In the genomic region with DNA sequence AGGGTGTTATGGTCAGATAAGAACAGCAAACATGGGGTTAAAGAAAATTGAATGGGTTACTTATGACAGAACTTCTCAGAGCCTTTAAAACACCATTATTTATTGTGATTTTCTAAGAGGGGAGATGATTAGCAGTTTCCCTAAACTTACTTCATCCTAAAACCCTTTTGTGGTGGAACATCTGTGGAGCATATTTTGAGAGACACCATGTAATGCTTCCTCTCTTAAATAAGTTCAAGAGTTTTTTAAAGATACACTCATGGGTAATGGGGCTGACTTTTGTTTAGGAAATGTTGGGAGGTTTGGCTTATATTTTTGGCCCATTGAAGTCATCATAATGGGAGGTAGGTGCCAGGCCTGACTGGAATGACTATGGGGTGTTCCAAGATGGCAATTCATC, we compare ENCODE assay signal across 15 cellular contexts. TPM values are rescaled to one million over a fixed set of nuclear protein-coding genes. Genes with fewer than 3 reads are reported as not detected.
DNase-seq lines count a peak whose midpoint lies in the region; ATAC-seq and TF ChIP-seq lines count a peak whose summit lies in the region.
"Had no signal": no experiment of that assay in that cellular context is flagged by ENCODE, and none has a peak within 500 bp of the region (broad histone marks: within the 10 kb centered on the region; RNA-seq: fewer than 3 reads in every experiment).

No MANE protein-coding gene starts in this region.

- CTCF ChIA-PET in CD8-positive, alpha-beta memory T cell (lab: Charles Lee), result no interaction called here

- H3K27me3 ChIP-seq in CD8-positive, alpha-beta memory T cell (ENCODE audit: insufficient read depth, low read length, poor library complexity, severe bottlenecking), result no peaks in the 10 kb centered on the region
- no peaks in the 10 kb centered on the region for H3K27me3 ChIP-seq in breast epithelium

- no peak overlapping the region for H3K27ac ChIP-seq in CD8-positive, alpha-beta memory T cell (ENCODE audit: low read depth, low read length)
- peak overlapping the region; percentile 76 to 85 for H3K27ac ChIP-seq in breast epithelium

- intact Hi-C loops in breast epithelium (cut with DNase I; ENCODE audit: low total_unique reads), result no loop called here

- no peak for DNase-seq in CD8-positive, alpha-beta memory T cell
- DNase-seq in NAMALWA (ENCODE audit: low spot score) (peak; percentile 62), breast epithelium (ENCODE audit: low spot score in 2 of 2) (no peak), NCI-H1048 (lab: John Stamatoyannopoulos, UW) (no peak)
- DNase-seq in activated CD8-positive, alpha-beta memory T cell treated with anti-CD3 and anti-CD28 coated beads, Interleukin-2, amount 50 U/mL, for 4 hours, result no peak
- DNase-seq: activated gamma-delta T cell, DMS 273 treated with DMSO at 0.1 percent for 48 hours, GOT3, mesenchymal stem cell, NCI-H1092 treated with DMSO at 0.1 percent for 48 hours, NCI-H446 treated with DMSO at 0.1 percent for 48 hours, RPMI8226 had no signal

- H3K4me1 ChIP-seq in CD8-positive, alpha-beta memory T cell (ENCODE audit: insufficient read depth, low read length), result peaks cover 99% of the 10 kb centered on the region
- peaks cover 8 to 32% of the 10 kb centered on the region in 2 donors for H3K4me1 ChIP-seq in breast epithelium

- H3K27me3 Mint-ChIP-seq in CD8-positive, alpha-beta memory T cell, result no peaks in the 10 kb centered on the region
- H3K27me3 Mint-ChIP-seq in nephron (ENCODE audit: low read depth), result no peaks in the 10 kb centered on the region

- no peak for TF ChIP-seq POLR2A in breast epithelium (IDR thresholded peaks at IDR 0.05)

- H3K27ac Mint-ChIP-seq in CD8-positive, alpha-beta memory T cell, result peak overlapping the region; percentile 97 to 100 (median 98)
- H3K27ac Mint-ChIP-seq in nephron, result peak overlapping the region; percentile 59 to 97 (median 70)

- H3K36me3 Mint-ChIP-seq in CD8-positive, alpha-beta memory T cell, result peaks cover 0 to 2% (median 0%) of the 10 kb centered on the region in 3 donors
- no peaks in the 10 kb centered on the region for H3K36me3 Mint-ChIP-seq in nephron (ENCODE audit: low read depth)

- peaks cover 95 to 100% (median 99%) of the 10 kb centered on the region in 3 donors for H3K4me1 Mint-ChIP-seq in CD8-positive, alpha-beta memory T cell
- peaks cover 81% of the 10 kb centered on the region for H3K4me1 Mint-ChIP-seq in nephron

- POLR2A ChIA-PET in CD8-positive, alpha-beta memory T cell (lab: Charles Lee), result interaction anchor here (1.0 kb wide), 1 partner anchor 653 kb away, joined by 5 read pairs; no protein-coding TSS in a partner anchor

- no peak for ATAC-seq in HG03520 (IDR thresholded peaks at IDR 0.05; ENCODE audit: unreplicated experiment)

- TF ChIP-seq CTCF in breast epithelium (IDR thresholded peaks at IDR 0.05) (no peak), nephron (IDR thresholded peaks at IDR 0.05; ENCODE audit: unreplicated experiment in 3 of 3) (no peak)

- H3K9me3 ChIP-seq in CD8-positive, alpha-beta memory T cell (ENCODE audit: low read length), result no peaks in the 10 kb centered on the region
- no peaks in the 10 kb centered on the region for H3K9me3 ChIP-seq in breast epithelium
- H3K9me3 ChIP-seq: thoracic aorta had no signal

- H3K9me3 Mint-ChIP-seq in CD8-positive, alpha-beta memory T cell, result no peaks in the 10 kb centered on the region
- H3K9me3 Mint-ChIP-seq in nephron, result no peaks in the 10 kb centered on the region

- peak overlapping the region; percentile 27 for H3K4me3 ChIP-seq in CD8-positive, alpha-beta memory T cell (ENCODE audit: low read length)
- no peak overlapping the region for H3K4me3 ChIP-seq in breast epithelium
- H3K4me3 ChIP-seq: thoracic aorta had no signal

- H3K4me3 Mint-ChIP-seq in CD8-positive, alpha-beta memory T cell, result peak overlapping the region in 3 of 7 donors; percentile 20 to 83 (median 78)
- no peak overlapping the region for H3K4me3 Mint-ChIP-seq in nephron

- H3K36me3 ChIP-seq in CD8-positive, alpha-beta memory T cell (ENCODE audit: insufficient read depth, low read length), result no peaks in the 10 kb centered on the region
- H3K36me3 ChIP-seq in breast epithelium, result no peaks in the 10 kb centered on the region
- H3K36me3 ChIP-seq: thoracic aorta had no signal

RNA-seq across cellular contexts. Expression of gene PDCD4, which starts 8.4 kb away (rescaled TPM):
- total RNA-seq in CD8-positive, alpha-beta memory T cell, result 10 to 100 TPM; 88.4 to 96.1 TPM
- 540 TPM for polyA plus RNA-seq in CD8-positive, alpha-beta memory T cell
- total RNA-seq in breast epithelium, result 100 to 1,000 TPM; 101 to 319 (median 161) TPM

RNA-seq across cellular contexts. Expression of gene BBIP1, which starts 55.6 kb away (rescaled TPM):
- 10 to 100 TPM; 36.4 to 41.1 TPM for total RNA-seq in CD8-positive, alpha-beta memory T cell
- 34.9 TPM for polyA plus RNA-seq in CD8-positive, alpha-beta memory T cell
- total RNA-seq in breast epithelium, result 10 to 100 TPM; 20.0 to 35.0 (median 23.6) TPM

RNA-seq across cellular contexts. Expression of gene SHOC2, which starts 56.0 kb away (rescaled TPM):
- total RNA-seq in CD8-positive, alpha-beta memory T cell, result 10 to 100 TPM; 57.4 to 63.1 TPM
- polyA plus RNA-seq in CD8-positive, alpha-beta memory T cell, result 57.5 TPM
- total RNA-seq in breast epithelium, result 10 to 100 TPM; 60.3 to 69.7 (median 65.9) TPM
